16 cellular contexts compared by ENCODE assay signal in genomic region chr22:31647516-31647915, GRCh38. TPM values are rescaled to one million over a fixed set of nuclear protein-coding genes. Genes with fewer than 3 reads are reported as not detected.
DNase-seq lines count a peak whose midpoint lies in the region; ATAC-seq and TF ChIP-seq lines count a peak whose summit lies in the region.
"Had no signal": no experiment of that assay in that cellular context is flagged by ENCODE, and none has a peak within 500 bp of the region (broad histone marks: within the 10 kb centered on the region; RNA-seq: fewer than 3 reads in every experiment).

No MANE protein-coding gene starts in this region.

- peaks cover 23% of the 10 kb centered on the region for H3K4me1 ChIP-seq in HAP-1
- H3K4me1 ChIP-seq in hepatocyte (ENCODE audit: insufficient read depth): peaks cover 23% of the 10 kb centered on the region
- peaks cover 0 to 30% (median 0%) of the 10 kb centered on the region in 12 donors for H3K4me1 ChIP-seq in heart left ventricle

- H3K4me3 ChIP-seq in HAP-1: no peak overlapping the region
- no peak overlapping the region for H3K4me3 ChIP-seq in astrocyte of the cerebellum (ENCODE audit: low read depth, low read length)
- H3K4me3 ChIP-seq in hepatocyte: no peak overlapping the region
- H3K4me3 ChIP-seq in heart left ventricle: no peak overlapping the region
- H3K4me3 ChIP-seq: psoas muscle, upper lobe of left lung had no signal

- H4K20me1 ChIP-seq in hepatocyte (ENCODE audit: insufficient read depth, poor library complexity, severe bottlenecking): peaks cover 6% of the 10 kb centered on the region

- no peaks in the 10 kb centered on the region for H3K9me2 ChIP-seq in hepatocyte (replicated peaks; ENCODE audit: insufficient read depth)

- no peak for ATAC-seq in GM19324 (IDR thresholded peaks at IDR 0.05; ENCODE audit: low FRiP score, unreplicated experiment)
- no peak for ATAC-seq in heart left ventricle
- ATAC-seq: psoas muscle had no signal

- H3K27ac ChIP-seq in hepatocyte (peak overlapping the region; percentile 75), heart left ventricle (no peak overlapping the region)
- H3K27ac ChIP-seq: C4-2B, psoas muscle had no signal

- in situ Hi-C loops in HAP-1 (cut with MboI; ENCODE audit: low sequenced_read_pairs) (no loop called here), astrocyte of the cerebellum (cut with HindIII; ENCODE audit: low sequenced_read_pairs) (no loop called here)

- peak; percentile 30 for DNase-seq in AG08395 (ENCODE audit: low spot score)
- DNase-seq in HAP-1 (ENCODE audit: low spot score in 2 of 2): peak; percentile 51 to 82
- peak; percentile 41 for DNase-seq in astrocyte of the cerebellum (ENCODE audit: low read depth)
- no peak for DNase-seq in hepatocyte (ENCODE audit: low spot score)
- DNase-seq in activated CD4-positive, CD25-positive, alpha-beta regulatory T cell treated with anti-CD3 and anti-CD28 coated beads, Interleukin-2, amount 50 U/mL, for 72 hours: no peak
- DNase-seq in NCI-H187 (lab: John Stamatoyannopoulos, UW): no peak
- no peak for DNase-seq in heart left ventricle
- DNase-seq: activated effector memory CD4-positive, alpha-beta T cell treated with anti-CD3 and anti-CD28 coated beads, Interleukin-2, amount 50 U/mL, for 16 hours; GOT3; midbrain; NCI-H446 treated with DMSO at 0.1 percent for 48 hours; psoas muscle; SIG-M5; upper lobe of left lung had no signal

- WGBS in hepatocyte (ENCODE audit: low lambda C conversion rate, missing lambda C conversion rate): 83% methylated on average over 4 of the region's 4 CpGs
- WGBS in heart left ventricle, 4 donors: 72 to 90% (median 73%) methylated on average over 4 of the region's 4 CpGs

- H3K9me3 ChIP-seq in HAP-1 (no peaks in the 10 kb centered on the region), hepatocyte (ENCODE audit: low read depth) (no peaks in the 10 kb centered on the region), heart left ventricle (no peaks in the 10 kb centered on the region)
- H3K9me3 ChIP-seq: psoas muscle, upper lobe of left lung had no signal

- peaks cover 10% of the 10 kb centered on the region for H3K36me3 ChIP-seq in HAP-1 (replicated peaks)
- no peaks in the 10 kb centered on the region for H3K36me3 ChIP-seq in hepatocyte (replicated peaks; ENCODE audit: insufficient read depth, low read depth)
- H3K36me3 ChIP-seq in heart left ventricle: peaks cover 0 to 62% (median 40%) of the 10 kb centered on the region in 9 donors

- TF ChIP-seq POLR2A in heart left ventricle (IDR thresholded peaks at IDR 0.05): no peak

- H3K4me2 ChIP-seq in hepatocyte: no peak overlapping the region

- H3K27me3 ChIP-seq in HAP-1 (ENCODE audit: low read depth): no peaks in the 10 kb centered on the region
- H3K27me3 ChIP-seq in hepatocyte: no peaks in the 10 kb centered on the region
- no peaks in the 10 kb centered on the region for H3K27me3 ChIP-seq in heart left ventricle
- H3K27me3 ChIP-seq: upper lobe of left lung had no signal

- TF ChIP-seq CTCF in astrocyte of the cerebellum (IDR thresholded peaks at IDR 0.05; ENCODE audit: low read depth, low read length, missing control alignments) (no peak), hepatocyte (IDR thresholded peaks at IDR 0.05; ENCODE audit: poor library complexity) (no peak), heart left ventricle (IDR thresholded peaks at IDR 0.05) (no peak)

- intact Hi-C loops in heart left ventricle (cut with DNase I): no loop called here

- H2AFZ ChIP-seq in hepatocyte: no peak overlapping the region

- peaks cover 66% of the 10 kb centered on the region for H3K79me2 ChIP-seq in hepatocyte

RNA-seq across cellular contexts. Expression of gene PISD, which starts 14.5 kb away (rescaled TPM):
- 46.2 and 54.7 TPM in 2 replicates for total RNA-seq in hepatocyte
- 62.9 and 64.0 TPM in 2 replicates for polyA plus RNA-seq in hepatocyte
- 10 to 100 TPM; 13.1 to 38.1 (median 17.0) TPM for total RNA-seq in heart left ventricle
- 10 to 100 TPM; 12.3 to 17.7 TPM for polyA plus RNA-seq in heart left ventricle

Comparison
In these comparisons a context has a peak if more than half of its experiments do, and no peak if none do; other contexts are left out.
1. DNase-seq: peak in AG08395 (single experiment), HAP-1 (2 of 2) and astrocyte of the cerebellum (single experiment); none in hepatocyte (single experiment), activated CD4-positive, CD25-positive, alpha-beta regulatory T cell treated with anti-CD3 and anti-CD28 coated beads, Interleukin-2, amount 50 U/mL, for 72 hours (single experiment), NCI-H187 (0 of 2) and heart left ventricle (0 of 5).